13 cellular contexts compared by ENCODE assay signal in the genomic region with DNA sequence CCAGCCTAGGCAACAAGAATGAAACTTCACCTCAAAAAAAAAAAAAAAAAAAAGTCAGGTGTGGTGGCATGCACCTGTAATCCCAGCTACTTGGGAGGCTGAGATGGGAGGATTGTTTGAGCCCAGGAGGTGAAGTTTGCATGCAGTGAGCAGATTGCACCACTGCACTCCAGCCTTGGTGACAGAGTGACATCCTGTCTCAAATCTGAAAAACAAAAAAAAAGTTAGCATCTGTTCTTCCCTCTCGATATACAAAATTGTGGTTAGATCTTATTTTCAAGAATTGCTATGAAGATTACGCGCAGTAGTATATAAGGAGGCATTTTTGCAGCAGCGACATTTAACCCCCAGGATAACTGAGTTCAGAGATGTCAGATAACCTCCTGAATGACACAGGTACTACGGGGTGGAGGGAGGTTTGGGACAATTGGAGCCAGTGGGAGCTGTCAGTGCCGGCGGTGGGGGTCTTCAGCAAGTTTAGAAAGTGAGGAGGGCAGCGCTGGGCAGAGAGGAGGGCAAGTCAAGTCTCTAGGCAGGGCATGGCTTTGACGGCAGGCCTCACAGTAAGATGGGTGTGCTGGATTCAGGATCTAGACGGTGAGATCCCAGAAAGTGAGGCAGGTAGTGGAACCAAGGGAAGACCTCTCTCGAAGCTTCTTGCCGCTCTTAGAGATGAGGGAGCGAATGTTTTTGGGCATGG. TPM values are rescaled to one million over a fixed set of nuclear protein-coding genes. Genes with fewer than 3 reads are reported as not detected.
DNase-seq lines count a peak whose midpoint lies in the region; ATAC-seq, FAIRE-seq and TF ChIP-seq lines count a peak whose summit lies in the region.
"Had no signal": no experiment of that assay in that cellular context is flagged by ENCODE, and none has a peak within 500 bp of the region (broad histone marks: within the 10 kb centered on the region; RNA-seq: fewer than 3 reads in every experiment).

No MANE protein-coding gene starts in this region.

- TF ChIP-seq CTCF in glutamatergic neuron (IDR thresholded peaks at IDR 0.05; ENCODE audit: partially characterized antibody, unreplicated experiment) (no peak), H9 (conservative IDR thresholded peaks at IDR 0.05) (no peak)

- TF ChIP-seq POLR2A in GM12891 (IDR thresholded peaks at IDR 0.05; ENCODE audit: low read depth, low read length), result no peak

- H3K4me1 Mint-ChIP-seq in glutamatergic neuron (ENCODE audit: low read depth, unreplicated experiment) (peaks cover 11% of the 10 kb centered on the region), H9 (peaks cover 21 to 36% of the 10 kb centered on the region in 2 experiments)
- peaks cover 51% of the 10 kb centered on the region for H3K4me1 Mint-ChIP-seq in stimulated activated memory B cell treated with anti-CD40 and anti-IgM and Interleukin-4, amounts not matched to agents 10 μg/mL and 1 μg/mL and 100 μg/mL, for 72 hours

- H3K27ac Mint-ChIP-seq in glutamatergic neuron (ENCODE audit: unreplicated experiment) (peak overlapping the region; percentile 59), H9 (peak overlapping the region in 1 of 3 experiments; percentile 14; a peak in 2 of 7 replicates)
- H3K27ac Mint-ChIP-seq in stimulated activated memory B cell treated with anti-CD40 and anti-IgM and Interleukin-4, amounts not matched to agents 10 μg/mL and 1 μg/mL and 100 μg/mL, for 72 hours, result peak overlapping the region; percentile 87

- H3K27me3 Mint-ChIP-seq in glutamatergic neuron (ENCODE audit: unreplicated experiment), result peaks cover 9% of the 10 kb centered on the region
- peaks cover 9% of the 10 kb centered on the region for H3K27me3 Mint-ChIP-seq in stimulated activated memory B cell treated with anti-CD40 and anti-IgM and Interleukin-4, amounts not matched to agents 10 μg/mL and 1 μg/mL and 100 μg/mL, for 72 hours
- peaks cover 7% of the 10 kb centered on the region for H3K27me3 Mint-ChIP-seq in H9 (ENCODE audit: low read depth)

- H3K9me3 Mint-ChIP-seq in glutamatergic neuron (ENCODE audit: unreplicated experiment) (peaks cover 4% of the 10 kb centered on the region), H9 (no peaks in the 10 kb centered on the region; a peak in 1 of 5 replicates)
- no peaks in the 10 kb centered on the region for H3K9me3 Mint-ChIP-seq in stimulated activated memory B cell treated with anti-CD40 and anti-IgM and Interleukin-4, amounts not matched to agents 10 μg/mL and 1 μg/mL and 100 μg/mL, for 72 hours

- no peak overlapping the region for H2BK12ac ChIP-seq in H9 (ENCODE audit: insufficient read length, low read depth, low read length)

- H2BK15ac ChIP-seq in H9 (ENCODE audit: low read depth, low read length), result no peak overlapping the region

- H4K5ac ChIP-seq in H9 (ENCODE audit: insufficient read length, low read depth, low read length), result no peak overlapping the region

- H3K4me3 Mint-ChIP-seq in glutamatergic neuron (ENCODE audit: unreplicated experiment) (no peak overlapping the region), H9 (no peak overlapping the region; a peak in 1 of 5 replicates)
- peak overlapping the region; percentile 51 for H3K4me3 Mint-ChIP-seq in stimulated activated memory B cell treated with anti-CD40 and anti-IgM and Interleukin-4, amounts not matched to agents 10 μg/mL and 1 μg/mL and 100 μg/mL, for 72 hours

- H4K8ac ChIP-seq in H9 (replicated peaks; ENCODE audit: insufficient read length, low read depth, low read length), result no peak overlapping the region

- no peaks in the 10 kb centered on the region for H3K79me1 ChIP-seq in H9 (ENCODE audit: insufficient read depth, low read depth, low read length, poor library complexity, severe bottlenecking)

- H2BK120ac ChIP-seq in H9 (ENCODE audit: low read depth, low read length, poor library complexity, severe bottlenecking), result no peak overlapping the region

- H3K4me1 ChIP-seq in H9 (ENCODE audit: insufficient read depth, low read length), result peaks cover 2% of the 10 kb centered on the region; the same call in 1 of the 2 replicates
- H3K4me1 ChIP-seq: pancreas had no signal

- DNase-seq in GM12891 (ENCODE audit: insufficient read length, low spot score) (no peak), NAMALWA (ENCODE audit: low spot score) (peak; percentile 88), glutamatergic neuron (no peak), LoVo (ENCODE audit: low spot score) (no peak), H9 (no peak), NCI-H1105 (lab: John Stamatoyannopoulos, UW) (no peak)
- DNase-seq: activated CD4-positive, alpha-beta T cell treated with anti-CD3 and anti-CD28 coated beads for 1 hour; GDM1; NCI-H2029 treated with DMSO at 0.1 percent for 48 hours; pancreas; stimulated activated CD4-positive, alpha-beta T cell treated with anti-CD3 and anti-CD28 coated beads, Interleukin-4, amount 100 ng/mL, for 4 hours had no signal

- H3K9ac ChIP-seq in H9 (ENCODE audit: extremely low read depth, insufficient read length, low read length), result no peak overlapping the region

- H3K56ac ChIP-seq in H9 (ENCODE audit: insufficient read length, low read depth, low read length), result no peak overlapping the region

- peak; percentile 13 for ATAC-seq in stimulated activated memory B cell treated with anti-CD40 and anti-IgM and Interleukin-4, amounts not matched to agents 10 μg/mL and 1 μg/mL and 100 μg/mL, for 72 hours
- ATAC-seq: left lobe of liver had no signal

- no peak overlapping the region for H3T11ph ChIP-seq in H9 (ENCODE audit: low read length)

- H3K4me2 ChIP-seq in H9 (ENCODE audit: insufficient read depth, insufficient read length, low read length), result no peak overlapping the region

- H3K23ac ChIP-seq in H9 (ENCODE audit: insufficient read length, low read depth, low read length), result no peak overlapping the region

- H2BK20ac ChIP-seq in H9 (ENCODE audit: low read depth, low read length, poor library complexity, severe bottlenecking), result no peak overlapping the region

- H3K79me2 ChIP-seq in H9 (ENCODE audit: insufficient read depth, low read length), result no peaks in the 10 kb centered on the region

- H3K36me3 Mint-ChIP-seq in glutamatergic neuron (ENCODE audit: unreplicated experiment) (peaks cover 6% of the 10 kb centered on the region), H9 (ENCODE audit: insufficient read depth in 1 of 3, low read depth in 3 of 3) (0 out of 7 replicates have a peak, but pooled peaks cover 0 to 4% (median 0%) of the 10 kb centered on the region in 3 experiments)
- H3K36me3 Mint-ChIP-seq in stimulated activated memory B cell treated with anti-CD40 and anti-IgM and Interleukin-4, amounts not matched to agents 10 μg/mL and 1 μg/mL and 100 μg/mL, for 72 hours, result no peaks in the 10 kb centered on the region

- no peak overlapping the region for H3K27ac ChIP-seq in H9 (ENCODE audit: insufficient read length, low read depth, low read length)
- H3K27ac ChIP-seq: pancreas had no signal

- H4K20me1 ChIP-seq in H9 (ENCODE audit: control insufficient read depth, insufficient read depth, insufficient read length), result no peaks in the 10 kb centered on the region

- no peak overlapping the region for H2AFZ ChIP-seq in H9 (ENCODE audit: low read length)

- H4K91ac ChIP-seq in H9 (ENCODE audit: insufficient read length, low read depth, low read length), result no peak overlapping the region

- WGBS in H9 (ENCODE audit: extremely low coverage, insufficient read length, low lambda C conversion rate), result no CpG with 5 or more reads among the region's 13 CpGs

- H3K18ac ChIP-seq in H9 (ENCODE audit: insufficient read length, low read depth, low read length), result no peak overlapping the region

- H3K14ac ChIP-seq in H9 (ENCODE audit: insufficient read depth, low read length), result no peak overlapping the region

- H3K23me2 ChIP-seq in H9 (ENCODE audit: insufficient read length, low read depth, low read length, poor library complexity, severe bottlenecking), result no peaks in the 10 kb centered on the region

- H2BK5ac ChIP-seq in H9 (ENCODE audit: insufficient read length, low read length), result no peak overlapping the region

- FAIRE-seq in GM12891 (lab: Jason Lieb, UNC), result peak; percentile 40
- FAIRE-seq: pancreas had no signal

- H3K4ac ChIP-seq in H9 (ENCODE audit: low read depth, low read length), result no peak overlapping the region

- no peaks in the 10 kb centered on the region for H3K27me3 ChIP-seq in H9 (ENCODE audit: insufficient read depth, low read length)
- H3K27me3 ChIP-seq: pancreas had no signal

- H2AK5ac ChIP-seq in H9 (ENCODE audit: insufficient read length, low read length), result no peak overlapping the region

- H3K9me3 ChIP-seq in H9 (ENCODE audit: control insufficient read depth, low read depth, low read length), result no peaks in the 10 kb centered on the region
- H3K9me3 ChIP-seq: pancreas had no signal

TF ChIP-seq in GM12891, 5 proteins besides CTCF, POLR2A, EP300 and RAD21:
- no peak for TF ChIP-seq TAF1 (IDR thresholded peaks at IDR 0.05; ENCODE audit: low read depth, low read length)
- no peak for TF ChIP-seq POLR2AphosphoS5 (IDR thresholded peaks at IDR 0.05; ENCODE audit: low read depth, low read length)
- TF ChIP-seq SPI1 (IDR thresholded peaks at IDR 0.05; ENCODE audit: low read depth, low read length), result no peak
- TF ChIP-seq PAX5 (IDR thresholded peaks at IDR 0.05; ENCODE audit: insufficient read depth, low read length, severe bottlenecking), result no peak
- no peak for TF ChIP-seq POU2F2 (IDR thresholded peaks at IDR 0.05; ENCODE audit: low read depth, low read length)

RNA-seq across cellular contexts. Expression of gene MRPS18A, which starts 26.2 kb away (rescaled TPM):
- polyA plus RNA-seq in GM12891 (2012; ENCODE audit: low read depth, missing spikeins), result 59.5 TPM
- 27.7 TPM for total RNA-seq in glutamatergic neuron (ENCODE audit: unreplicated experiment)
- total RNA-seq in H9 (2021), result 65.1 and 67.3 TPM in 2 replicates

RNA-seq across cellular contexts. Expression of gene VEGFA, which starts 56.2 kb away (rescaled TPM):
- 29.7 TPM for polyA plus RNA-seq in GM12891 (2012; ENCODE audit: low read depth, missing spikeins)
- total RNA-seq in glutamatergic neuron (ENCODE audit: unreplicated experiment) (21.6 TPM), H9 (2021) (46.1 and 47.9 TPM in 2 replicates)
